1 cellular context compared by ENCODE assay signal in genomic region chr12:42666671-42667243, GRCh38.
TF ChIP-seq lines count a peak whose summit lies in the region.

No MANE protein-coding gene starts in this region.

TF ChIP-seq in IMR-90, 13 proteins besides CTCF, POLR2A, EP300 and RAD21:
- TF ChIP-seq MAFK (IDR thresholded peaks at IDR 0.05; ENCODE audit: low read depth, low read length) (no peak), ELK1 (IDR thresholded peaks at IDR 0.05; ENCODE audit: borderline replicate concordance, low read depth, low read length) (no peak), NFE2L2 (IDR thresholded peaks at IDR 0.05; ENCODE audit: low read depth, low read length) (no peak), MXI1 (IDR thresholded peaks at IDR 0.05; ENCODE audit: borderline replicate concordance, low read depth, low read length) (no peak), RFX5 (IDR thresholded peaks at IDR 0.05; ENCODE audit: low read depth, low read length) (no peak), CEBPB (IDR thresholded peaks at IDR 0.05; ENCODE audit: low read depth, low read length) (no peak), MAZ (IDR thresholded peaks at IDR 0.05; ENCODE audit: borderline replicate concordance, low read depth, low read length) (no peak), SMC3 (IDR thresholded peaks at IDR 0.05; ENCODE audit: low read depth, low read length) (no peak), BHLHE40 (IDR thresholded peaks at IDR 0.05; ENCODE audit: low read depth, low read length) (no peak), FOS (IDR thresholded peaks at IDR 0.05; ENCODE audit: low read depth, low read length) (no peak), CHD1 (IDR thresholded peaks at IDR 0.05; ENCODE audit: low read depth, low read length) (no peak), USF2 (IDR thresholded peaks at IDR 0.05; ENCODE audit: low read depth, low read length) (no peak), RCOR1 (IDR thresholded peaks at IDR 0.05; ENCODE audit: insufficient replicate concordance, low read length) (no peak)
